In the genomic region with DNA sequence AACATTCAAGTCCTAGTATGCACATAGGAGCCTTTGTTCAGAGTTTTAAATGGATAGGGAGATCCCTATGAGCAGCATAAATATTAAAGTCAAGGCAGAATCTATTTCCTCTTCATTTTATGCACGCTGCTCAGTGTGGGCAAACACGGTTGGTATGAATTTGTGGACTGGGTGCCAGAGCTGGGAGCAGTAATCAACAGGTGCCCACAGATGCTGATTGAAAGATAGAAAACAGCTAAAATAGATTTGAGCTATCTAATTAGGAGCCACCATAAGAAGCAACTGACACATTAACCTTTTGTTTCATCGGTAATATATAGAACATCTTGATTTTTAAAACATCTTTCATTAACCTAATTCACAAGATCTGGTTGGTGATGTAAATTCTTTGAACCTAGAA, we compare ENCODE assay signal across 19 cellular contexts.
"Had no signal": no experiment of that assay in that cellular context is flagged by ENCODE, and none has a peak within 500 bp of the region (broad histone marks: within the 10 kb centered on the region; RNA-seq: fewer than 3 reads in every experiment).

No MANE protein-coding gene starts in this region.

- H2AFZ ChIP-seq: PC-9 had no signal

- H3K27ac ChIP-seq: PC-9, VCaP had no signal

- DNase-seq: activated CD4-positive, alpha-beta memory T cell treated with anti-CD3 and anti-CD28 coated beads, Interleukin-2, amount 10 ng/mL, durations not matched to agents 7 days and 5 days; activated CD4-positive, alpha-beta T cell treated with anti-CD3 and anti-CD28 coated beads, Interleukin-2, amount 50 U/mL, for 1 hour; activated CD4-positive, CD25-positive, alpha-beta regulatory T cell; activated gamma-delta T cell; activated naive CD4-positive, alpha-beta T cell treated with anti-CD3 and anti-CD28 coated beads for 36 hours; activated T-cell treated with anti-CD3 and anti-CD28 coated beads for 4 hours; activated T-cell treated with anti-CD3 and anti-CD28 coated beads, Interleukin-2, amount 50 U/mL, for 48 hours; Kasumi-1; KBM-7; NCI-H1105 treated with DMSO at 0.1 percent for 48 hours; NCI-H1436 treated with DMSO at 0.1 percent for 48 hours; NCI-H187; NCI-H446; PC-9; SHP77 treated with DMSO at 0.1 percent for 48 hours; T-helper 1 cell had no signal

- ATAC-seq: activated T-helper 17 cell treated with anti-CD3 and anti-CD28 coated beads, Interleukin-2, amount 50 U/mL, for 72 hours had no signal

- H3K4me3 ChIP-seq: PC-9 had no signal

- FAIRE-seq: astrocyte had no signal

- H3K4me2 ChIP-seq: PC-9 had no signal
